13 cellular contexts compared by ENCODE assay signal in genomic region chr12:89992668-89993401, GRCh38.
"Had no signal": no experiment of that assay in that cellular context is flagged by ENCODE, and none has a peak within 500 bp of the region (broad histone marks: within the 10 kb centered on the region; RNA-seq: fewer than 3 reads in every experiment).

No MANE protein-coding gene starts in this region.

- H3K4me1 Mint-ChIP-seq: activated naive CD8-positive, alpha-beta T cell treated with anti-CD3 and anti-CD28 coated beads, Interleukin-2, amount 10 ng/mL, durations not matched to agents 7 days and 5 days had no signal

- H3K4me1 ChIP-seq: breast epithelium, stomach had no signal

- H3K4me3 ChIP-seq: breast epithelium, hepatocyte, stomach had no signal

- H3K4me2 ChIP-seq: hepatocyte had no signal

- H3K27ac Mint-ChIP-seq: activated naive CD8-positive, alpha-beta T cell treated with anti-CD3 and anti-CD28 coated beads, Interleukin-2, amount 10 ng/mL, durations not matched to agents 7 days and 5 days had no signal

- H3K9me3 ChIP-seq: breast epithelium, stomach had no signal

- H3K36me3 ChIP-seq: breast epithelium, stomach had no signal

- H2AFZ ChIP-seq: hepatocyte had no signal

- H3K9me3 Mint-ChIP-seq: activated naive CD8-positive, alpha-beta T cell treated with anti-CD3 and anti-CD28 coated beads, Interleukin-2, amount 10 ng/mL, durations not matched to agents 7 days and 5 days had no signal

- H3K4me3 Mint-ChIP-seq: activated naive CD8-positive, alpha-beta T cell treated with anti-CD3 and anti-CD28 coated beads, Interleukin-2, amount 10 ng/mL, durations not matched to agents 7 days and 5 days had no signal

- H3K79me2 ChIP-seq: hepatocyte had no signal

- FAIRE-seq: urothelium cell line had no signal

- H3K27ac ChIP-seq: breast epithelium, hepatocyte, stomach had no signal

- H3K36me3 Mint-ChIP-seq: activated naive CD8-positive, alpha-beta T cell treated with anti-CD3 and anti-CD28 coated beads, Interleukin-2, amount 10 ng/mL, durations not matched to agents 7 days and 5 days had no signal

- DNase-seq: activated CD4-positive, alpha-beta T cell treated with anti-CD3 and anti-CD28 coated beads, Interleukin-2, amount 50 U/mL, for 48 hours; activated gamma-delta T cell treated with Interleukin-2 at 50 U/mL for 16 hours; activated naive CD8-positive, alpha-beta T cell treated with anti-CD3 and anti-CD28 coated beads, Interleukin-2, amount 10 ng/mL, durations not matched to agents 7 days and 5 days; activated T-cell treated with anti-CD3 and anti-CD28 coated beads, Interleukin-2, amount 50 U/mL, for 48 hours; anterior cingulate cortex; midbrain; posterior cingulate gyrus; stimulated activated CD4-positive, alpha-beta T cell treated with anti-CD3 and anti-CD28 coated beads, Interleukin-15, amount 100 ng/mL, for 24 hours; stimulated activated CD4-positive, alpha-beta T cell treated with anti-CD3 and anti-CD28 coated beads, Interleukin-4, amount 100 ng/mL, for 24 hours; stomach had no signal

- H3K27me3 ChIP-seq: breast epithelium, hepatocyte, stomach had no signal

- H3K27me3 Mint-ChIP-seq: activated naive CD8-positive, alpha-beta T cell treated with anti-CD3 and anti-CD28 coated beads, Interleukin-2, amount 10 ng/mL, durations not matched to agents 7 days and 5 days had no signal
